1 cellular context compared by ENCODE assay signal in genomic region chr6:13380761-13381160, GRCh38.
TF ChIP-seq lines count a peak whose summit lies in the region.

No MANE protein-coding gene starts in this region.

TF ChIP-seq in K562, 482 proteins besides CTCF, POLR2A, EP300 and RAD21 (continued from another document and continues in another):
- TF ChIP-seq MAX (CRISPR knock-in tag; IDR thresholded peaks at IDR 0.05) = 0 out of 2 replicates have a peak, but pooled peaks have one; percentile 28
- 0 out of 2 replicates have a peak, but pooled peaks have one; percentile 20 for TF ChIP-seq THRB (CRISPR knock-in tag; conservative IDR thresholded peaks at IDR 0.05)
- no peak for TF ChIP-seq PCBP2 (IDR thresholded peaks at IDR 0.05; ENCODE audit: low read depth, low read length, poor library complexity, severe bottlenecking)
- TF ChIP-seq ZEB2 (IDR thresholded peaks at IDR 0.05) = peak; percentile 98
- TF ChIP-seq CLOCK (CRISPR knock-in tag; IDR thresholded peaks at IDR 0.05; ENCODE audit: borderline replicate concordance) = no peak
- no peak for TF ChIP-seq RHOXF2B (CRISPR knock-in tag; conservative IDR thresholded peaks at IDR 0.05)
- peak; percentile 49; the same call in 1 of the 2 replicates for TF ChIP-seq ELF4 (CRISPR knock-in tag; IDR thresholded peaks at IDR 0.05)
- 0 out of 4 replicates have a peak, but pooled peaks of 1 of the 2 experiments have one; percentile 30 for TF ChIP-seq BCLAF1 (IDR thresholded peaks at IDR 0.05; ENCODE audit: borderline replicate concordance in 1 of 2, control insufficient read depth in 1 of 2, low read depth in 2 of 2, low read length in 1 of 2)
- TF ChIP-seq NRF1 (conservative IDR thresholded peaks at IDR 0.05 in 1 of 2, IDR thresholded peaks at IDR 0.05 in 1 of 2) = peak; percentile 15 to 34; a peak in 2 of 4 replicates
- peak; percentile 66; the same call in 1 of the 2 replicates for TF ChIP-seq CREM (IDR thresholded peaks at IDR 0.05; ENCODE audit: low read depth)
- TF ChIP-seq DMBX1 (CRISPR knock-in tag; IDR thresholded peaks at IDR 0.05; ENCODE audit: borderline replicate concordance) = peak; percentile 93
- 0 out of 2 replicates have a peak, but pooled peaks have one; percentile 23 for TF ChIP-seq JUN (IDR thresholded peaks at IDR 0.05; ENCODE audit: borderline replicate concordance, low read depth, low read length)
- no peak for TF ChIP-seq JUN (CRISPR knock-in tag; IDR thresholded peaks at IDR 0.05; ENCODE audit: borderline replicate concordance)
- TF ChIP-seq NONO (IDR thresholded peaks at IDR 0.05; ENCODE audit: low read depth in 2 of 2, low read length in 1 of 2) = 0 out of 4 replicates have a peak, but pooled peaks of 1 of the 2 experiments have one; percentile 45
- TF ChIP-seq CXXC5 (CRISPR knock-in tag; IDR thresholded peaks at IDR 0.05) = peak; percentile 65
- peak; percentile 90 for TF ChIP-seq ZNF766 (CRISPR knock-in tag; conservative IDR thresholded peaks at IDR 0.05)
- TF ChIP-seq AFF1 (IDR thresholded peaks at IDR 0.05; ENCODE audit: low read depth in 1 of 2, partially characterized antibody in 2 of 2) = peak in 1 of 2 experiments; percentile 20
- no peak for TF ChIP-seq ZNF79 (CRISPR knock-in tag; IDR thresholded peaks at IDR 0.05; ENCODE audit: low read depth)
- peak in 1 of 2 experiments; percentile 88; a peak in 2 of 4 replicates for TF ChIP-seq ZMIZ1 (IDR thresholded peaks at IDR 0.05; ENCODE audit: low read depth in 2 of 2, low read length in 2 of 2)
- TF ChIP-seq FOXK1 (CRISPR knock-in tag; IDR thresholded peaks at IDR 0.05; ENCODE audit: borderline replicate concordance) = no peak
- 0 out of 4 replicates have a peak, but pooled peaks of 1 of the 2 experiments have one; percentile 35 for TF ChIP-seq SIN3A (IDR thresholded peaks at IDR 0.05; ENCODE audit: borderline replicate concordance in 2 of 2, control insufficient read depth in 1 of 2, low read depth in 2 of 2, low read length in 2 of 2)
- peak; percentile 93 for TF ChIP-seq RUNX1 (IDR thresholded peaks at IDR 0.05; ENCODE audit: low read depth)
- peak; percentile 67; the same call in 1 of the 2 replicates for TF ChIP-seq ZNF589 (CRISPR knock-in tag; IDR thresholded peaks at IDR 0.05; ENCODE audit: low read depth)
- TF ChIP-seq CCNT2 (IDR thresholded peaks at IDR 0.05; ENCODE audit: borderline replicate concordance, extremely low read depth, insufficient read length, low read depth, low read length) = peak; percentile 95
- TF ChIP-seq ZKSCAN8 (CRISPR knock-in tag; IDR thresholded peaks at IDR 0.05) = 0 out of 2 replicates have a peak, but pooled peaks have one; percentile 59
- peak; percentile 39; the same call in 1 of the 2 replicates for TF ChIP-seq RNF2 (IDR thresholded peaks at IDR 0.05)
- TF ChIP-seq STAT5A (IDR thresholded peaks at IDR 0.05; ENCODE audit: borderline replicate concordance, low read length) = peak; percentile 89; the same call in 1 of the 2 replicates
- TF ChIP-seq ATF6 (CRISPR knock-in tag; IDR thresholded peaks at IDR 0.05) = no peak; the same call in 1 of the 2 replicates
- TF ChIP-seq TBL1XR1 (IDR thresholded peaks at IDR 0.05; ENCODE audit: low read length in 2 of 2) = peak in 1 of 2 experiments; percentile 90; a peak in 2 of 4 replicates
- TF ChIP-seq MYNN (IDR thresholded peaks at IDR 0.05) = peak; percentile 66; the same call in 1 of the 2 replicates
- TF ChIP-seq MYNN (CRISPR knock-in tag; IDR thresholded peaks at IDR 0.05) = no peak
- TF ChIP-seq MTA1 (IDR thresholded peaks at IDR 0.05; ENCODE audit: borderline replicate concordance) = peak; percentile 77; the same call in 1 of the 2 replicates
- TF ChIP-seq ARID3A (IDR thresholded peaks at IDR 0.05; ENCODE audit: borderline replicate concordance, low read depth, low read length) = peak; percentile 64; the same call in 1 of the 2 replicates
- TF ChIP-seq ZNF146 (CRISPR knock-in tag; IDR thresholded peaks at IDR 0.05; ENCODE audit: unreplicated experiment) = no peak
- peak; percentile 94 for TF ChIP-seq PML (IDR thresholded peaks at IDR 0.05; ENCODE audit: low read length)
- peak; percentile 31; the same call in 1 of the 2 replicates for TF ChIP-seq PHF21A (IDR thresholded peaks at IDR 0.05; ENCODE audit: borderline replicate concordance, low read depth)
- TF ChIP-seq RFX7 (CRISPR knock-in tag; IDR thresholded peaks at IDR 0.05) = no peak
- peak; percentile 90 for TF ChIP-seq POLR2AphosphoS5 (IDR thresholded peaks at IDR 0.05; ENCODE audit: control insufficient read depth, insufficient read depth, low read depth, low read length)
- TF ChIP-seq BCOR (IDR thresholded peaks at IDR 0.05) = peak; percentile 92; the same call in 1 of the 2 replicates
- peak; percentile 52; the same call in 1 of the 2 replicates for TF ChIP-seq NBN (IDR thresholded peaks at IDR 0.05; ENCODE audit: low read depth)
- no peak for TF ChIP-seq ZBTB7A (IDR thresholded peaks at IDR 0.05; ENCODE audit: borderline replicate concordance, control insufficient read depth, low read depth, low read length)
